Comparison of ENCODE assay signal across 15 cellular contexts in the genomic region with DNA sequence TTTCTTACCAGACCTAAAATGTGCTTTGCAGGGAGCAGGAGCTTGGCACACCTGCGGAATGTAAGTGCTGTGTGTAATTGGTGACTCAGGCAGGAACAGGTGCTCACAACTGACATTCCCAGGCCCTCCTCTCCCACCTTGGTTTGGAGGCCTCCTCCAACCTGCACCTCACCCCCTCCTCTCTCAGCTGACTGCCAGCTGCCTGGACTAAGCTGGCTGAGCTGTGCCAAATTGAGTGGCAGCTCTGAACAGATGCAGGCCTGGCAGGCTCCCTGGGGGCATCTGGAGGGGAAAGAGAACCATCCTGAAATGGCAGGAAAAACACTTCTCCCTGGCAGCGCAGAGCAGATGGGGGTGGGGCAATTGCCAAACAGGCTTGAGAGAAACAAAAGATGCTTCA.
A peak's percentile ranks its signal among the peaks of the same experiment; 100 is the strongest.
DNase-seq lines count a peak whose midpoint lies in the region; ATAC-seq, FAIRE-seq and TF ChIP-seq lines count a peak whose summit lies in the region.
"Had no signal": no experiment of that assay in that cellular context is flagged by ENCODE, and none has a peak within 500 bp of the region (broad histone marks: within the 10 kb centered on the region; RNA-seq: fewer than 3 reads in every experiment).

No MANE protein-coding gene starts in this region.

- no peak for ATAC-seq in sciatic nerve

- no peak for FAIRE-seq in kidney (lab: Jason Lieb, UNC)
- FAIRE-seq: G401.6 had no signal

- H3K4me1 Mint-ChIP-seq in HFFc6 (ENCODE audit: low read depth) = no peaks in the 10 kb centered on the region
- H3K4me1 Mint-ChIP-seq: B cell, mesothelial cell of epicardium had no signal

- H3K4me3 Mint-ChIP-seq in HFFc6 = no peak overlapping the region
- H3K4me3 Mint-ChIP-seq: B cell; mesothelial cell of epicardium; T-helper 2 cell treated with Interferon-gamma antibody and Interleukin-4, amounts not matched to agents 5 μg/mL and 100 μg/mL, for 36 hours had no signal

- no peak overlapping the region for H3K4me3 ChIP-seq in kidney (ENCODE audit: low read length in 2 of 2)
- H3K4me3 ChIP-seq: cardiac muscle cell had no signal

- no peak for TF ChIP-seq CTCF in HFFc6 (IDR thresholded peaks at IDR 0.05)
- no peak for TF ChIP-seq CTCF in kidney (IDR thresholded peaks at IDR 0.05; ENCODE audit: borderline replicate concordance, extremely low read depth, insufficient read depth)

- H3K36me3 Mint-ChIP-seq in HFFc6 (ENCODE audit: low read depth) = no peaks in the 10 kb centered on the region
- H3K36me3 Mint-ChIP-seq: mesothelial cell of epicardium had no signal

- no peaks in the 10 kb centered on the region; the same call in 1 of the 2 replicates for H3K27me3 Mint-ChIP-seq in HFFc6 (ENCODE audit: insufficient read depth)

- H3K4me1 ChIP-seq in kidney (ENCODE audit: control insufficient read depth in 1 of 2, insufficient read depth in 1 of 2, low read depth in 1 of 2, low read length in 2 of 2) = no peaks in the 10 kb centered on the region

- no peak overlapping the region for H3K27ac ChIP-seq in kidney (ENCODE audit: low read depth in 2 of 2, low read length in 2 of 2)
- H3K27ac ChIP-seq: cardiac muscle cell, HL-60 had no signal

- DNase-seq in DMS153 (lab: John Stamatoyannopoulos, UW) (peak; percentile 83), NCI-H2081 (lab: John Stamatoyannopoulos, UW) (peak; percentile 49 to 69), SHP77 (lab: John Stamatoyannopoulos, UW) (peak; percentile 58 to 62), kidney tubule cell (ENCODE audit: low spot score) (peak; percentile 65), sciatic nerve (ENCODE audit: low spot score) (no peak), HFFc6 (no peak), kidney (no peak), GM19240 (ENCODE audit: insufficient read length, low spot score) (no peak)
- DNase-seq: activated naive CD4-positive, alpha-beta T cell had no signal

- no peak overlapping the region for H3K9ac ChIP-seq in kidney (ENCODE audit: low read length in 2 of 2)

- peaks cover 39% of the 10 kb centered on the region for H3K9me3 Mint-ChIP-seq in HFFc6
- H3K9me3 Mint-ChIP-seq: T-helper 2 cell treated with Interferon-gamma antibody and Interleukin-4, amounts not matched to agents 5 μg/mL and 100 μg/mL, for 36 hours had no signal

- intact Hi-C loops in sciatic nerve (cut with DNase I) (no loop called here), kidney (cut with DNase I) (no loop called here)

- no peaks in the 10 kb centered on the region for H3K9me3 ChIP-seq in kidney (ENCODE audit: control insufficient read depth in 1 of 2, low read length in 2 of 2)

- no peak overlapping the region for H3K27ac Mint-ChIP-seq in HFFc6
- H3K27ac Mint-ChIP-seq: B cell; mesothelial cell of epicardium; T-helper 2 cell treated with Interferon-gamma antibody and Interleukin-4, amounts not matched to agents 5 μg/mL and 100 μg/mL, for 36 hours had no signal

- H3K36me3 ChIP-seq in kidney (ENCODE audit: control insufficient read depth in 1 of 2, insufficient read depth in 2 of 2, low read length in 2 of 2) = no peaks in the 10 kb centered on the region
- H3K36me3 ChIP-seq: cardiac muscle cell had no signal

Comparison
In these comparisons a context has a peak if more than half of its experiments do, and no peak if none do; other contexts are left out.
1. DNase-seq: peak in DMS153 (single experiment), NCI-H2081 (2 of 2), SHP77 (2 of 2) and kidney tubule cell (single experiment); none in sciatic nerve (single experiment), HFFc6 (single experiment), kidney (single experiment) and GM19240 (single experiment).